In genomic region chr17:58210922-58211321, GRCh38 we compare ENCODE assay signal across 1 cellular context.
TF ChIP-seq lines count a peak whose summit lies in the region.

No MANE protein-coding gene starts in this region.

TF ChIP-seq in K562, 482 proteins besides CTCF, POLR2A, EP300 and RAD21:
- TF ChIP-seq, protein P1, sequence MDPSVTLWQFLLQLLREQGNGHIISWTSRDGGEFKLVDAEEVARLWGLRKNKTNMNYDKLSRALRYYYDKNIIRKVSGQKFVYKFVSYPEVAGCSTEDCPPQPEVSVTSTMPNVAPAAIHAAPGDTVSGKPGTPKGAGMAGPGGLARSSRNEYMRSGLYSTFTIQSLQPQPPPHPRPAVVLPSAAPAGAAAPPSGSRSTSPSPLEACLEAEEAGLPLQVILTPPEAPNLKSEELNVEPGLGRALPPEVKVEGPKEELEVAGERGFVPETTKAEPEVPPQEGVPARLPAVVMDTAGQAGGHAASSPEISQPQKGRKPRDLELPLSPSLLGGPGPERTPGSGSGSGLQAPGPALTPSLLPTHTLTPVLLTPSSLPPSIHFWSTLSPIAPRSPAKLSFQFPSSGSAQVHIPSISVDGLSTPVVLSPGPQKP (CRISPR knock-in tag; IDR thresholded peaks at IDR 0.05), result no peak
- TF ChIP-seq, protein P2, sequence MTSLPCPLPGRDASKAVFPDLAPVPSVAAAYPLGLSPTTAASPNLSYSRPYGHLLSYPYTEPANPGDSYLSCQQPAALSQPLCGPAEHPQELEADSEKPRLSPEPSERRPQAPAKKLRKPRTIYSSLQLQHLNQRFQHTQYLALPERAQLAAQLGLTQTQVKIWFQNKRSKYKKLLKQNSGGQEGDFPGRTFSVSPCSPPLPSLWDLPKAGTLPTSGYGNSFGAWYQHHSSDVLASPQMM (CRISPR knock-in tag; IDR thresholded peaks at IDR 0.05), result no peak
- no peak for TF ChIP-seq CBX8 (IDR thresholded peaks at IDR 0.05; ENCODE audit: borderline replicate concordance, extremely low read depth, low read depth, low read length, poor library complexity, severe bottlenecking)
- no peak for TF ChIP-seq SMAD1 (IDR thresholded peaks at IDR 0.05; ENCODE audit: low read depth, low read length, partially characterized antibody)
- TF ChIP-seq, protein P3, sequence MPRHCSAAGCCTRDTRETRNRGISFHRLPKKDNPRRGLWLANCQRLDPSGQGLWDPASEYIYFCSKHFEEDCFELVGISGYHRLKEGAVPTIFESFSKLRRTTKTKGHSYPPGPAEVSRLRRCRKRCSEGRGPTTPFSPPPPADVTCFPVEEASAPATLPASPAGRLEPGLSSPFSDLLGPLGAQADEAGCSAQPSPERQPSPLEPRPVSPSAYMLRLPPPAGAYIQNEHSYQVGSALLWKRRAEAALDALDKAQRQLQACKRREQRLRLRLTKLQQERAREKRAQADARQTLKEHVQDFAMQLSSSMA (CRISPR knock-in tag; IDR thresholded peaks at IDR 0.05), result no peak
- no peak for TF ChIP-seq BRF2 (IDR thresholded peaks at IDR 0.05; ENCODE audit: borderline replicate concordance, insufficient read depth, insufficient read length)
- TF ChIP-seq PTRF (tag; IDR thresholded peaks at IDR 0.05), result no peak
- no peak for TF ChIP-seq POLR2G (IDR thresholded peaks at IDR 0.05; ENCODE audit: low read depth, low read length)
- TF ChIP-seq GATA2 (CRISPR knock-in tag; IDR thresholded peaks at IDR 0.05), result no peak
- TF ChIP-seq HCFC1 (IDR thresholded peaks at IDR 0.05; ENCODE audit: low read depth, low read length), result no peak
